Comparison of ENCODE assay signal across 1 cellular context in genomic region chr5:10306806-10307205, GRCh38.
TF ChIP-seq lines count a peak whose summit lies in the region.

No MANE protein-coding gene starts in this region.

TF ChIP-seq in H1, 55 proteins besides CTCF, POLR2A, EP300 and RAD21:
- no peak for TF ChIP-seq SP4 (IDR thresholded peaks at IDR 0.05; ENCODE audit: low read length)
- TF ChIP-seq SAP30 (IDR thresholded peaks at IDR 0.05; ENCODE audit: insufficient read depth, insufficient replicate concordance, low read length), result no peak
- TF ChIP-seq NANOG (IDR thresholded peaks at IDR 0.05; ENCODE audit: insufficient read depth, low read depth, low read length, poor library complexity, severe bottlenecking), result no peak
- no peak for TF ChIP-seq JUN (IDR thresholded peaks at IDR 0.05; ENCODE audit: low read depth, low read length)
- TF ChIP-seq CEBPB (IDR thresholded peaks at IDR 0.05; ENCODE audit: low read depth, low read length), result no peak
- TF ChIP-seq SIN3A (conservative IDR thresholded peaks at IDR 0.05 in 1 of 2, IDR thresholded peaks at IDR 0.05 in 1 of 2; ENCODE audit: low read depth in 1 of 2, low read length in 2 of 2), result no peak
- TF ChIP-seq USF2 (IDR thresholded peaks at IDR 0.05; ENCODE audit: low read length), result no peak
- no peak for TF ChIP-seq TBP (IDR thresholded peaks at IDR 0.05; ENCODE audit: low read depth, low read length)
- no peak for TF ChIP-seq CREB1 (IDR thresholded peaks at IDR 0.05)
- TF ChIP-seq MAFK (IDR thresholded peaks at IDR 0.05; ENCODE audit: low read depth, low read length), result no peak
- no peak for TF ChIP-seq CBX8 (IDR thresholded peaks at IDR 0.05; ENCODE audit: borderline replicate concordance, low read depth, low read length)
- TF ChIP-seq CTBP2 (IDR thresholded peaks at IDR 0.05; ENCODE audit: borderline replicate concordance, insufficient read depth, insufficient read length, low read length), result no peak
- TF ChIP-seq FOSL1 (IDR thresholded peaks at IDR 0.05; ENCODE audit: insufficient read depth, low read depth, low read length), result no peak
- TF ChIP-seq TCF12 (IDR thresholded peaks at IDR 0.05; ENCODE audit: low read depth, low read length), result no peak
- no peak for TF ChIP-seq TAF1 (IDR thresholded peaks at IDR 0.05; ENCODE audit: low read depth, low read length)
- no peak for TF ChIP-seq SP1 (IDR thresholded peaks at IDR 0.05; ENCODE audit: low read depth, low read length)
- TF ChIP-seq EZH2 (IDR thresholded peaks at IDR 0.05; ENCODE audit: low read depth, low read length, severe bottlenecking), result no peak
- TF ChIP-seq CHD1 (IDR thresholded peaks at IDR 0.05; ENCODE audit: low read depth, low read length), result no peak
- TF ChIP-seq ASH2L (IDR thresholded peaks at IDR 0.05; ENCODE audit: low read length), result no peak
- no peak for TF ChIP-seq SRF (IDR thresholded peaks at IDR 0.05; ENCODE audit: low read depth, low read length)
